16 cellular contexts compared by ENCODE assay signal in genomic region chr1:228091084-228091483, GRCh38. TPM values are rescaled to one million over a fixed set of nuclear protein-coding genes. Genes with fewer than 3 reads are reported as not detected.
DNase-seq lines count a peak whose midpoint lies in the region; ATAC-seq and TF ChIP-seq lines count a peak whose summit lies in the region.
"Had no signal": no experiment of that assay in that cellular context is flagged by ENCODE, and none has a peak within 500 bp of the region (broad histone marks: within the 10 kb centered on the region; RNA-seq: fewer than 3 reads in every experiment).

No MANE protein-coding gene starts in this region.

- H3K4me1 Mint-ChIP-seq in activated CD4-positive, alpha-beta T cell treated with anti-CD3 and anti-CD28 coated beads, Interleukin-2, amount 10 ng/mL, durations not matched to agents 7 days and 5 days: peaks cover 64% of the 10 kb centered on the region
- H3K4me1 Mint-ChIP-seq in progenitor cell of endocrine pancreas (ENCODE audit: low read depth): peaks cover 39% of the 10 kb centered on the region

- H3K36me3 Mint-ChIP-seq in activated CD4-positive, alpha-beta T cell treated with anti-CD3 and anti-CD28 coated beads, Interleukin-2, amount 10 ng/mL, durations not matched to agents 7 days and 5 days (ENCODE audit: low read depth): peaks cover 84% of the 10 kb centered on the region
- H3K36me3 Mint-ChIP-seq in progenitor cell of endocrine pancreas (ENCODE audit: insufficient read depth): peaks cover 29% of the 10 kb centered on the region

- ATAC-seq in HG03520 (IDR thresholded peaks at IDR 0.05; ENCODE audit: unreplicated experiment) (no peak), GM19397 (IDR thresholded peaks at IDR 0.05; ENCODE audit: unreplicated experiment) (no peak)
- ATAC-seq: stimulated activated naive CD8-positive, alpha-beta T cell treated with anti-CD3 and anti-CD28 coated beads, Interleukin-15, Interleukin-2, amounts not matched to agents 100 U/mL and 50 U/mL, for 24 hours had no signal

- DNase-seq in activated CD4-positive, alpha-beta T cell treated with anti-CD3 and anti-CD28 coated beads, Interleukin-2, amount 10 ng/mL, durations not matched to agents 7 days and 5 days: no peak
- no peak for DNase-seq in activated CD4-positive, alpha-beta T cell treated with anti-CD3 and anti-CD28 coated beads, Interleukin-2, amount 50 U/mL, for 1 hour
- DNase-seq in MM.1S (no peak), progenitor cell of endocrine pancreas (ENCODE audit: low spot score, unreplicated experiment) (no peak), CD1c-positive myeloid dendritic cell (ENCODE audit: extremely low spot score) (no peak)
- DNase-seq: DMS 273 treated with DMSO at 0.1 percent for 48 hours; NCI-H2081 treated with DMSO at 0.1 percent for 48 hours; nephron progenitor cell; SHP77; stimulated activated naive CD8-positive, alpha-beta T cell treated with anti-CD3 and anti-CD28 coated beads, Interleukin-15, Interleukin-2, amounts not matched to agents 100 U/mL and 50 U/mL, for 24 hours; T-helper 9 cell had no signal

- H3F3A ChIP-seq in MM.1S (ENCODE audit: insufficient read depth, low read length): peaks cover 51% of the 10 kb centered on the region

- H3K9me3 Mint-ChIP-seq in activated CD4-positive, alpha-beta T cell treated with anti-CD3 and anti-CD28 coated beads, Interleukin-2, amount 10 ng/mL, durations not matched to agents 7 days and 5 days: peaks cover 19% of the 10 kb centered on the region
- H3K9me3 Mint-ChIP-seq in progenitor cell of endocrine pancreas (ENCODE audit: low read depth): peaks cover 14% of the 10 kb centered on the region

- H3K4me3 Mint-ChIP-seq in activated CD4-positive, alpha-beta T cell treated with anti-CD3 and anti-CD28 coated beads, Interleukin-2, amount 10 ng/mL, durations not matched to agents 7 days and 5 days: no peak overlapping the region
- H3K4me3 Mint-ChIP-seq in progenitor cell of endocrine pancreas (ENCODE audit: low read depth): no peak overlapping the region
- H3K4me3 Mint-ChIP-seq: nephron progenitor cell had no signal

- no peaks in the 10 kb centered on the region for H3K27me3 Mint-ChIP-seq in activated CD4-positive, alpha-beta T cell treated with anti-CD3 and anti-CD28 coated beads, Interleukin-2, amount 10 ng/mL, durations not matched to agents 7 days and 5 days
- no peaks in the 10 kb centered on the region for H3K27me3 Mint-ChIP-seq in progenitor cell of endocrine pancreas

- no peak overlapping the region for H3K4me3 ChIP-seq in MM.1S (ENCODE audit: low read length)
- peak overlapping the region; percentile 16 for H3K4me3 ChIP-seq in endocrine pancreas (ENCODE audit: control insufficient read depth, insufficient read depth, low read length)
- H3K4me3 ChIP-seq: esophagus muscularis mucosa, sigmoid colon had no signal

- H3K9me3 ChIP-seq in MM.1S (replicated peaks; ENCODE audit: insufficient read depth, low read length) (no peaks in the 10 kb centered on the region), endocrine pancreas (ENCODE audit: control insufficient read depth, low read length) (peaks cover 4% of the 10 kb centered on the region)

- H3K27ac ChIP-seq in MM.1S (ENCODE audit: low read length): peak overlapping the region; percentile 81
- H3K27ac ChIP-seq: esophagus muscularis mucosa, sigmoid colon had no signal

- peaks cover 100% of the 10 kb centered on the region for H4K20me1 ChIP-seq in MM.1S (ENCODE audit: insufficient read depth, low read length)

- H3K4me1 ChIP-seq in MM.1S (ENCODE audit: low read length): peaks cover 57% of the 10 kb centered on the region
- H3K4me1 ChIP-seq in endocrine pancreas (ENCODE audit: control insufficient read depth, insufficient read depth, low read length): peaks cover 6% of the 10 kb centered on the region

- H3K27ac Mint-ChIP-seq in activated CD4-positive, alpha-beta T cell treated with anti-CD3 and anti-CD28 coated beads, Interleukin-2, amount 10 ng/mL, durations not matched to agents 7 days and 5 days: peak overlapping the region; percentile 15
- peak overlapping the region; percentile 77 for H3K27ac Mint-ChIP-seq in progenitor cell of endocrine pancreas

- H3K36me3 ChIP-seq in MM.1S (replicated peaks; ENCODE audit: insufficient read depth, low read length): peaks cover 24% of the 10 kb centered on the region
- peaks cover 2% of the 10 kb centered on the region for H3K36me3 ChIP-seq in endocrine pancreas (ENCODE audit: control insufficient read depth, insufficient read depth, low read length)
- H3K36me3 ChIP-seq: sigmoid colon had no signal

- H3K9ac ChIP-seq in MM.1S (ENCODE audit: low read length) (peak overlapping the region; percentile 23; the same call in 1 of the 2 replicates), endocrine pancreas (ENCODE audit: control insufficient read depth, insufficient read depth, low read length) (no peak overlapping the region)

- TF ChIP-seq CTCF in MM.1S (IDR thresholded peaks at IDR 0.05; ENCODE audit: low read length) (no peak), progenitor cell of endocrine pancreas (IDR thresholded peaks at IDR 0.05; ENCODE audit: unreplicated experiment) (no peak)

- CTCF ChIA-PET in activated CD4-positive, alpha-beta T cell treated with anti-CD3 and anti-CD28 coated beads, Interleukin-2, amount 10 ng/mL, durations not matched to agents 7 days and 5 days (lab: Charles Lee): interaction anchor here (1.4 to 1.6 kb wide), 4 partner anchors 9 to 49 kb away, joined by 3 to 8 read pairs (median 4); partner anchors contain the start of genes ARF1 and GUK1

- POLR2A ChIA-PET in activated CD4-positive, alpha-beta T cell treated with anti-CD3 and anti-CD28 coated beads, Interleukin-2, amount 10 ng/mL, durations not matched to agents 7 days and 5 days (lab: Charles Lee): no interaction called here

- peaks cover 100% of the 10 kb centered on the region for H3K79me2 ChIP-seq in MM.1S (ENCODE audit: low read length)

- no peak overlapping the region for H2AFZ ChIP-seq in MM.1S (ENCODE audit: low read length)

- no peaks in the 10 kb centered on the region for H3K9me2 ChIP-seq in MM.1S (replicated peaks; ENCODE audit: insufficient read depth, low read length)

- no peaks in the 10 kb centered on the region for H3K27me3 ChIP-seq in MM.1S (replicated peaks; ENCODE audit: insufficient read depth, low read length)
- H3K27me3 ChIP-seq in endocrine pancreas (ENCODE audit: control insufficient read depth, insufficient read depth, low read length): no peaks in the 10 kb centered on the region
- H3K27me3 ChIP-seq: esophagus muscularis mucosa, sigmoid colon had no signal

- peak overlapping the region; percentile 39 for H3K4me2 ChIP-seq in MM.1S (ENCODE audit: low read depth, low read length)

RNA-seq across cellular contexts. Expression of gene ARF1, which starts 8.6 kb away (rescaled TPM):
- 100 to 1,000 TPM; 267 to 285 TPM for total RNA-seq in activated CD4-positive, alpha-beta T cell treated with anti-CD3 and anti-CD28 coated beads, Interleukin-2, amount 10 ng/mL, durations not matched to agents 7 days and 5 days
- 259 and 267 TPM in 2 replicates for total RNA-seq in progenitor cell of endocrine pancreas

RNA-seq across cellular contexts. Expression of gene C1orf35, which starts 12.0 kb away (rescaled TPM):
- total RNA-seq in activated CD4-positive, alpha-beta T cell treated with anti-CD3 and anti-CD28 coated beads, Interleukin-2, amount 10 ng/mL, durations not matched to agents 7 days and 5 days: 10 to 100 TPM; 14.4 to 24.4 TPM
- total RNA-seq in progenitor cell of endocrine pancreas: 20.2 and 22.4 TPM in 2 replicates

RNA-seq across cellular contexts. Expression of gene MRPL55, which starts 18.0 kb away (rescaled TPM):
- 10 to 100 TPM; 38.6 to 44.1 TPM for total RNA-seq in activated CD4-positive, alpha-beta T cell treated with anti-CD3 and anti-CD28 coated beads, Interleukin-2, amount 10 ng/mL, durations not matched to agents 7 days and 5 days
- 50.3 and 52.3 TPM in 2 replicates for total RNA-seq in progenitor cell of endocrine pancreas

RNA-seq across cellular contexts. Expression of gene GUK1, which starts 49.0 kb away (rescaled TPM):
- total RNA-seq in activated CD4-positive, alpha-beta T cell treated with anti-CD3 and anti-CD28 coated beads, Interleukin-2, amount 10 ng/mL, durations not matched to agents 7 days and 5 days: 100 to 1,000 TPM; 207 to 260 TPM
- total RNA-seq in progenitor cell of endocrine pancreas: 96.3 and 101 TPM in 2 replicates

RNA-seq across cellular contexts. Expression of gene GJC2, which starts 58.6 kb away (rescaled TPM):
- under 1 TPM; 0.40 to 0.62 TPM for total RNA-seq in activated CD4-positive, alpha-beta T cell treated with anti-CD3 and anti-CD28 coated beads, Interleukin-2, amount 10 ng/mL, durations not matched to agents 7 days and 5 days
- 1.7 and 2.1 TPM in 2 replicates for total RNA-seq in progenitor cell of endocrine pancreas
